Comparison of ENCODE assay signal across 1 cellular context in genomic region chr3:191330309-191330712, GRCh38.
TF ChIP-seq lines count a peak whose summit lies in the region.

UTS2B (minus strand) TSS chr3:191330526; CDS start chr3:191282189, 48,337 bp downstream.

TF ChIP-seq in HEK293, 187 proteins besides CTCF, POLR2A, EP300 and RAD21 (continued from another document and continues in another):
- TF ChIP-seq ZNF792 (tag by site-specific recombination; IDR thresholded peaks at IDR 0.05) (no peak), ZFP69B (tag by site-specific recombination; IDR thresholded peaks at IDR 0.05) (0 out of 2 replicates have a peak, but pooled peaks have one; percentile 11), MYNN (tag by site-specific recombination; IDR thresholded peaks at IDR 0.05; ENCODE audit: borderline replicate concordance) (no peak), REPIN1 (tag by site-specific recombination; IDR thresholded peaks at IDR 0.05; ENCODE audit: low read depth) (no peak), ZNF302 (tag by site-specific recombination; IDR thresholded peaks at IDR 0.05; ENCODE audit: low read depth) (no peak), ZNF571 (tag by site-specific recombination; IDR thresholded peaks at IDR 0.05) (no peak), ZNF501 (tag by site-specific recombination; IDR thresholded peaks at IDR 0.05) (no peak), ZNF704 (tag by site-specific recombination; IDR thresholded peaks at IDR 0.05) (no peak), ZEB2 (tag by site-specific recombination; IDR thresholded peaks at IDR 0.05) (no peak), HOXC10 (CRISPR knock-in tag; IDR thresholded peaks at IDR 0.05) (no peak), ZNF221 (tag by site-specific recombination; IDR thresholded peaks at IDR 0.05; ENCODE audit: borderline replicate concordance) (no peak), ZNF121 (tag by site-specific recombination; IDR thresholded peaks at IDR 0.05) (no peak), ZNF157 (tag by site-specific recombination; IDR thresholded peaks at IDR 0.05) (no peak), ZXDB (tag by site-specific recombination; IDR thresholded peaks at IDR 0.05) (0 out of 2 replicates have a peak, but pooled peaks have one; percentile 12), SCRT1 (tag by site-specific recombination; IDR thresholded peaks at IDR 0.05; ENCODE audit: borderline replicate concordance) (no peak), ZNF248 (tag by site-specific recombination; IDR thresholded peaks at IDR 0.05) (no peak), SCRT2 (tag by site-specific recombination; IDR thresholded peaks at IDR 0.05) (no peak), KLF10 (tag by site-specific recombination; IDR thresholded peaks at IDR 0.05) (no peak), GLI2 (tag by site-specific recombination; IDR thresholded peaks at IDR 0.05; ENCODE audit: borderline replicate concordance, low read depth) (no peak), KLF7 (tag by site-specific recombination; IDR thresholded peaks at IDR 0.05; ENCODE audit: borderline replicate concordance) (no peak), HIC1 (tag by site-specific recombination; IDR thresholded peaks at IDR 0.05) (peak; percentile 72; the same call in 1 of the 2 replicates), ZNF791 (tag by site-specific recombination; IDR thresholded peaks at IDR 0.05) (no peak), ZSCAN4 (tag by site-specific recombination; IDR thresholded peaks at IDR 0.05) (peak; percentile 91), ZNF174 (tag by site-specific recombination; IDR thresholded peaks at IDR 0.05) (no peak), ZNF843 (tag by site-specific recombination; IDR thresholded peaks at IDR 0.05) (no peak), ZNF23 (tag by site-specific recombination; IDR thresholded peaks at IDR 0.05; ENCODE audit: borderline replicate concordance) (no peak), ZNF239 (tag by site-specific recombination; IDR thresholded peaks at IDR 0.05) (no peak), ZNF184 (tag by site-specific recombination; IDR thresholded peaks at IDR 0.05) (no peak), ZNF629 (tag by site-specific recombination; IDR thresholded peaks at IDR 0.05) (0 out of 2 replicates have a peak, but pooled peaks have one; percentile 37), ZNF394 (tag by site-specific recombination; IDR thresholded peaks at IDR 0.05; ENCODE audit: borderline replicate concordance) (no peak), ZNF37A (tag by site-specific recombination; IDR thresholded peaks at IDR 0.05) (no peak), ZNF19 (tag by site-specific recombination; IDR thresholded peaks at IDR 0.05; ENCODE audit: low read depth) (no peak), WT1 (tag by site-specific recombination; IDR thresholded peaks at IDR 0.05) (no peak), BCL11A (tag by site-specific recombination; IDR thresholded peaks at IDR 0.05; ENCODE audit: low read depth) (no peak), ZNF624 (tag by site-specific recombination; IDR thresholded peaks at IDR 0.05) (no peak), OSR2 (tag by site-specific recombination; IDR thresholded peaks at IDR 0.05) (no peak), ZBTB8A (tag by site-specific recombination; IDR thresholded peaks at IDR 0.05) (no peak), ZNF776 (tag by site-specific recombination; IDR thresholded peaks at IDR 0.05; ENCODE audit: borderline replicate concordance) (no peak), ZNF529 (tag by site-specific recombination; IDR thresholded peaks at IDR 0.05; ENCODE audit: insufficient replicate concordance) (no peak), ZNF548 (tag by site-specific recombination; IDR thresholded peaks at IDR 0.05) (no peak), ZNF610 (tag by site-specific recombination; IDR thresholded peaks at IDR 0.05; ENCODE audit: borderline replicate concordance) (no peak), ZNF558 (tag by site-specific recombination; IDR thresholded peaks at IDR 0.05) (no peak), GLIS2 (tag by site-specific recombination; IDR thresholded peaks at IDR 0.05) (no peak), ZNF2 (tag by site-specific recombination; IDR thresholded peaks at IDR 0.05) (peak; percentile 74), ZNF223 (tag by site-specific recombination; IDR thresholded peaks at IDR 0.05) (no peak), ZNF366 (tag by site-specific recombination; conservative IDR thresholded peaks at IDR 0.05) (peak; percentile 65), ZSCAN23 (tag by site-specific recombination; IDR thresholded peaks at IDR 0.05) (no peak), ZNF670 (tag by site-specific recombination; IDR thresholded peaks at IDR 0.05; ENCODE audit: low read depth) (no peak), ZNF140 (tag by site-specific recombination; IDR thresholded peaks at IDR 0.05) (no peak), ZNF426 (tag by site-specific recombination; IDR thresholded peaks at IDR 0.05) (no peak), YY2 (tag by site-specific recombination; IDR thresholded peaks at IDR 0.05) (no peak), ZNF391 (tag by site-specific recombination; IDR thresholded peaks at IDR 0.05; ENCODE audit: borderline replicate concordance, low read depth) (0 out of 2 replicates have a peak, but pooled peaks have one; percentile 57)
- TF ChIP-seq, protein P1, sequence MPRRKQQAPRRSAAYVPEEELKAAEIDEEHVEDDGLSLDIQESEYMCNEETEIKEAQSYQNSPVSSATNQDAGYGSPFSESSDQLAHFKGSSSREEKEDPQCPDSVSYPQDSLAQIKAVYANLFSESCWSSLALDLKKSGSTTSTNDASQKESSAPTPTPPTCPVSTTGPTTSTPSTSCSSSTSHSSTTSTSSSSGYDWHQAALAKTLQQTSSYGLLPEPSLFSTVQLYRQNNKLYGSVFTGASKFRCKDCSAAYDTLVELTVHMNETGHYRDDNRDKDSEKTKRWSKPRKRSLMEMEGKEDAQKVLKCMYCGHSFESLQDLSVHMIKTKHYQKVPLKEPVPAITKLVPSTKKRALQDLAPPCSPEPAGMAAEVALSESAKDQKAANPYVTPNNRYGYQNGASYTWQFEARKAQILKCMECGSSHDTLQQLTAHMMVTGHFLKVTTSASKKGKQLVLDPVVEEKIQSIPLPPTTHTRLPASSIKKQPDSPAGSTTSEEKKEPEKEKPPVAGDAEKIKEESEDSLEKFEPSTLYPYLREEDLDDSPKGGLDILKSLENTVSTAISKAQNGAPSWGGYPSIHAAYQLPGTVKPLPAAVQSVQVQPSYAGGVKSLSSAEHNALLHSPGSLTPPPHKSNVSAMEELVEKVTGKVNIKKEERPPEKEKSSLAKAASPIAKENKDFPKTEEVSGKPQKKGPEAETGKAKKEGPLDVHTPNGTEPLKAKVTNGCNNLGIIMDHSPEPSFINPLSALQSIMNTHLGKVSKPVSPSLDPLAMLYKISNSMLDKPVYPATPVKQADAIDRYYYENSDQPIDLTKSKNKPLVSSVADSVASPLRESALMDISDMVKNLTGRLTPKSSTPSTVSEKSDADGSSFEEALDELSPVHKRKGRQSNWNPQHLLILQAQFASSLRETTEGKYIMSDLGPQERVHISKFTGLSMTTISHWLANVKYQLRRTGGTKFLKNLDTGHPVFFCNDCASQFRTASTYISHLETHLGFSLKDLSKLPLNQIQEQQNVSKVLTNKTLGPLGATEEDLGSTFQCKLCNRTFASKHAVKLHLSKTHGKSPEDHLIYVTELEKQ (tag by site-specific recombination; IDR thresholded peaks at IDR 0.05; ENCODE audit: borderline replicate concordance), result no peak
- TF ChIP-seq, protein P2, sequence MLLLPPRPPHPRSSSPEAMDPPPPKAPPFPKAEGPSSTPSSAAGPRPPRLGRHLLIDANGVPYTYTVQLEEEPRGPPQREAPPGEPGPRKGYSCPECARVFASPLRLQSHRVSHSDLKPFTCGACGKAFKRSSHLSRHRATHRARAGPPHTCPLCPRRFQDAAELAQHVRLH (tag by site-specific recombination; IDR thresholded peaks at IDR 0.05), result no peak
- TF ChIP-seq, protein P3, sequence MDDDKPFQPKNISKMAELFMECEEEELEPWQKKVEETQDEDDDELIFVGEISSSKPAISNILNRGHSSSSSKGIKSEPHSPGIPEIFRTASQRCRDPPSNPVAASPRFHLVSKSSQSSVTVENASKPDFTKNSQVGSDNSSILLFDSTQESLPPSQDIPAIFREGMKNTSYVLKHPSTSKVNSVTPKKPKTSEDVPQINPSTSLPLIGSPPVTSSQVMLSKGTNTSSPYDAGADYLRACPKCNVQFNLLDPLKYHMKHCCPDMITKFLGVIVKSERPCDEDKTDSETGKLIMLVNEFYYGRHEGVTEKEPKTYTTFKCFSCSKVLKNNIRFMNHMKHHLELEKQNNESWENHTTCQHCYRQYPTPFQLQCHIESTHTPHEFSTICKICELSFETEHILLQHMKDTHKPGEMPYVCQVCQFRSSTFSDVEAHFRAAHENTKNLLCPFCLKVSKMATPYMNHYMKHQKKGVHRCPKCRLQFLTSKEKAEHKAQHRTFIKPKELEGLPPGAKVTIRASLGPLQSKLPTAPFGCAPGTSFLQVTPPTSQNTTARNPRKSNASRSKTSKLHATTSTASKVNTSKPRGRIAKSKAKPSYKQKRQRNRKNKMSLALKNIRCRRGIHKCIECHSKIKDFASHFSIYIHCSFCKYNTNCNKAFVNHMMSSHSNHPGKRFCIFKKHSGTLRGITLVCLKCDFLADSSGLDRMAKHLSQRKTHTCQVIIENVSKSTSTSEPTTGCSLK (tag by site-specific recombination; IDR thresholded peaks at IDR 0.05), result no peak
- TF ChIP-seq, protein P4, sequence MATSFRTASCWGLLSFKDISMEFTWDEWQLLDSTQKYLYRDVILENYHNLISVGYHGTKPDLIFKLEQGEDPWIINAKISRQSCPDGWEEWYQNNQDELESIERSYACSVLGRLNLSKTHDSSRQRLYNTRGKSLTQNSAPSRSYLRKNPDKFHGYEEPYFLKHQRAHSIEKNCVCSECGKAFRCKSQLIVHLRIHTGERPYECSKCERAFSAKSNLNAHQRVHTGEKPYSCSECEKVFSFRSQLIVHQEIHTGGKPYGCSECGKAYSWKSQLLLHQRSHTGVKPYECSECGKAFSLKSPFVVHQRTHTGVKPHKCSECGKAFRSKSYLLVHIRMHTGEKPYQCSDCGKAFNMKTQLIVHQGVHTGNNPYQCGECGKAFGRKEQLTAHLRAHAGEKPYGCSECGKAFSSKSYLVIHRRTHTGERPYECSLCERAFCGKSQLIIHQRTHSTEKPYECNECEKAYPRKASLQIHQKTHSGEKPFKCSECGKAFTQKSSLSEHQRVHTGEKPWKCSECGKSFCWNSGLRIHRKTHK (tag by site-specific recombination; IDR thresholded peaks at IDR 0.05), result no peak
- TF ChIP-seq, protein P5, sequence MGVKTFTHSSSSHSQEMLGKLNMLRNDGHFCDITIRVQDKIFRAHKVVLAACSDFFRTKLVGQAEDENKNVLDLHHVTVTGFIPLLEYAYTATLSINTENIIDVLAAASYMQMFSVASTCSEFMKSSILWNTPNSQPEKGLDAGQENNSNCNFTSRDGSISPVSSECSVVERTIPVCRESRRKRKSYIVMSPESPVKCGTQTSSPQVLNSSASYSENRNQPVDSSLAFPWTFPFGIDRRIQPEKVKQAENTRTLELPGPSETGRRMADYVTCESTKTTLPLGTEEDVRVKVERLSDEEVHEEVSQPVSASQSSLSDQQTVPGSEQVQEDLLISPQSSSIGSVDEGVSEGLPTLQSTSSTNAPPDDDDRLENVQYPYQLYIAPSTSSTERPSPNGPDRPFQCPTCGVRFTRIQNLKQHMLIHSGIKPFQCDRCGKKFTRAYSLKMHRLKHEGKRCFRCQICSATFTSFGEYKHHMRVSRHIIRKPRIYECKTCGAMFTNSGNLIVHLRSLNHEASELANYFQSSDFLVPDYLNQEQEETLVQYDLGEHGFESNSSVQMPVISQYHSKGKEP (tag by site-specific recombination; IDR thresholded peaks at IDR 0.05), result no peak
